In genomic region chr10:88091490-88092061, GRCh38 we compare ENCODE assay signal across 8 cellular contexts.
DNase-seq lines count a peak whose midpoint lies in the region; ATAC-seq lines count a peak whose summit lies in the region.

No MANE protein-coding gene starts in this region.

- ATAC-seq in GM19328 (IDR thresholded peaks at IDR 0.05; ENCODE audit: unreplicated experiment) (peak; percentile 88), HG03280 (IDR thresholded peaks at IDR 0.05; ENCODE audit: unreplicated experiment) (peak; percentile 82)
- ATAC-seq in activated CD4-positive, CD25-positive, alpha-beta regulatory T cell treated with anti-CD3 and anti-CD28 coated beads, Interleukin-2, amount 50 U/mL, for 24 hours: peak; percentile 92 to 93

- H3K27ac ChIP-seq in epithelial cell of prostate: peak overlapping the region; percentile 73

- DNase-seq in epithelial cell of prostate (ENCODE audit: low read depth, low spot score) (peak; percentile 81), HK-2 (ENCODE audit: unreplicated experiment) (no peak), nucleus accumbens (lab: John Stamatoyannopoulos, UW) (no peak), NCI-H345 treated with DMSO at 0.1 percent for 48 hours (lab: John Stamatoyannopoulos, UW; ENCODE audit: unreplicated experiment) (no peak)
- peak; percentile 75 for DNase-seq in stimulated activated naive CD4-positive, alpha-beta T cell treated with Interleukin-2 at 50 U/mL for 16 hours (lab: John Stamatoyannopoulos, UW)

Comparison
In these comparisons a context has a peak if more than half of its experiments do, and no peak if none do; other contexts are left out.
1. DNase-seq: peak in epithelial cell of prostate (single experiment) and stimulated activated naive CD4-positive, alpha-beta T cell treated with Interleukin-2 at 50 U/mL for 16 hours (single experiment); none in HK-2 (single experiment), nucleus accumbens (0 of 56) and NCI-H345 treated with DMSO at 0.1 percent for 48 hours (single experiment).
2. Peak in every context shown above with its lines, with median percentiles within 50 percentile points of each other: ATAC-seq.